In genomic region chr1:15684468-15685283, GRCh38 we compare ENCODE assay signal across 8 cellular contexts. TPM values are rescaled to one million over a fixed set of nuclear protein-coding genes. Genes with fewer than 3 reads are reported as not detected.
DNase-seq lines count a peak whose midpoint lies in the region; ATAC-seq and TF ChIP-seq lines count a peak whose summit lies in the region.

No MANE protein-coding gene starts in this region.

- no peaks in the 10 kb centered on the region for H4K20me1 ChIP-seq in KMS-11 (ENCODE audit: insufficient read depth)

- peak overlapping the region; percentile 63; the same call in 1 of the 2 replicates for H2AFZ ChIP-seq in KMS-11 (ENCODE audit: low read depth)

- 0 to 1% methylated on average over 19 to 72 of the region's 72 CpGs for WGBS in esophagus, 2 donors
- WGBS in aorta, 2 donors = 1% methylated on average over 39 to 72 of the region's 72 CpGs

- peak overlapping the region; percentile 80 to 93 (median 89) for H3K4me3 Mint-ChIP-seq in naive B cell

- H3K27me3 ChIP-seq in KMS-11 (ENCODE audit: insufficient read depth, low read depth) (no peaks in the 10 kb centered on the region), esophagus (ENCODE audit: control insufficient read depth in 1 of 2, insufficient read depth in 2 of 2, low read length in 2 of 2) (no peaks in the 10 kb centered on the region), aorta (ENCODE audit: control insufficient read depth in 1 of 2, insufficient read depth in 2 of 2, low read length in 1 of 2) (no peaks in the 10 kb centered on the region)

- H3K36me3 ChIP-seq in KMS-11 (ENCODE audit: insufficient read depth) (no peaks in the 10 kb centered on the region), esophagus (ENCODE audit: control insufficient read depth in 2 of 2, insufficient read depth in 2 of 2, low read length in 1 of 2) (no peaks in the 10 kb centered on the region), aorta (ENCODE audit: control insufficient read depth in 1 of 2, insufficient read depth in 2 of 2, low read length in 1 of 2) (no peaks in the 10 kb centered on the region)

- peak in 5 of 6 experiments; percentile 13 to 51 (median 27) for DNase-seq in stimulated activated naive CD4-positive, alpha-beta T cell (lab: John Stamatoyannopoulos, UW)
- no peak for DNase-seq in stimulated activated naive CD4-positive, alpha-beta T cell treated with Interleukin-2 at 50 U/mL for 16 hours (lab: John Stamatoyannopoulos, UW)
- DNase-seq in activated CD8-positive, alpha-beta memory T cell treated with anti-CD3 and anti-CD28 coated beads, Interleukin-2, amount 50 U/mL, for 4 hours = peak; percentile 36
- peak; percentile 49 for DNase-seq in naive B cell
- peak; percentile 71 to 82 for DNase-seq in aorta
- DNase-seq in SIG-M5 (lab: John Stamatoyannopoulos, UW) = no peak

- ATAC-seq in naive B cell (ENCODE audit: low read depth in 2 of 2) (peak; percentile 18 to 28), aorta (ENCODE audit: low FRiP score) (peak; percentile 35)

- H3K27ac Mint-ChIP-seq in naive B cell = peak overlapping the region; percentile 76 to 98 (median 95)

- no peaks in the 10 kb centered on the region for H3K9me3 ChIP-seq in esophagus (ENCODE audit: control insufficient read depth in 2 of 2, insufficient read depth in 1 of 2, low read depth in 1 of 2, low read length in 1 of 2)
- H3K9me3 ChIP-seq in aorta (ENCODE audit: control insufficient read depth, low read length) = no peaks in the 10 kb centered on the region

- TF ChIP-seq CTCF in KMS-11 (conservative IDR thresholded peaks at IDR 0.05; ENCODE audit: low read depth, low read length) = no peak

- H3K79me2 ChIP-seq in KMS-11 (ENCODE audit: insufficient read depth, low read depth) = peaks cover 51% of the 10 kb centered on the region

- intact Hi-C loops in aorta (cut with DNase I) = loop anchor here in 1 of 2 donors (10.0 kb wide), 1 partner anchor 70 kb away; the partner anchor contains the start of gene DDI2

- peak overlapping the region; percentile 64 for H3K4me3 ChIP-seq in KMS-11 (IDR thresholded peaks at IDR 0.05; ENCODE audit: insufficient read depth, low read depth, low read length)
- H3K4me3 ChIP-seq in esophagus (ENCODE audit: low read depth in 1 of 2, low read length in 2 of 2) = peak overlapping the region; percentile 78 to 79
- H3K4me3 ChIP-seq in aorta (ENCODE audit: low read length in 2 of 2) = peak overlapping the region; percentile 77 to 98

- no peaks in the 10 kb centered on the region for H3K36me3 Mint-ChIP-seq in naive B cell

- H3K27me3 Mint-ChIP-seq in naive B cell = no peaks in the 10 kb centered on the region

- H3K27ac ChIP-seq in KMS-11 (peak overlapping the region; percentile 43), esophagus (ENCODE audit: low read depth in 2 of 2, low read length in 1 of 2) (peak overlapping the region; percentile 88 to 96), aorta (ENCODE audit: low read depth in 1 of 2, low read length in 2 of 2) (peak overlapping the region; percentile 18 to 91)

- H3K9ac ChIP-seq in KMS-11 = peak overlapping the region; percentile 89

- H3K4me2 ChIP-seq in KMS-11 = peak overlapping the region; percentile 75

- peaks cover 13% of the 10 kb centered on the region for H3K4me1 ChIP-seq in KMS-11 (ENCODE audit: low read depth, poor library complexity, severe bottlenecking)
- peaks cover 0 to 9% of the 10 kb centered on the region in 2 donors for H3K4me1 ChIP-seq in esophagus (ENCODE audit: control insufficient read depth in 2 of 2, insufficient read depth in 2 of 2, low read length in 1 of 2)
- H3K4me1 ChIP-seq in aorta (ENCODE audit: control insufficient read depth in 1 of 2, insufficient read depth in 2 of 2, low read length in 2 of 2) = no peaks in the 10 kb centered on the region

- no peaks in the 10 kb centered on the region for H3K9me3 Mint-ChIP-seq in naive B cell

- peaks cover 42 to 69% (median 67%) of the 10 kb centered on the region in 3 donors for H3K4me1 Mint-ChIP-seq in naive B cell

RNA-seq across cellular contexts. Expression of gene PLEKHM2, which starts 0.6 kb away (rescaled TPM):
- polyA plus RNA-seq in esophagus (10 to 100 TPM; 34.5 to 40.7 TPM), naive B cell (ENCODE audit: low read depth in 6 of 6) (10 to 100 TPM in 3 of 6 donors, 1 to 10 TPM in 3; 1.9 to 13.7 (median 8.9) TPM), aorta (10 to 100 TPM; 23.9 to 67.6 TPM)
- 10 to 100 TPM; 81.4 to 81.7 TPM for total RNA-seq in aorta

RNA-seq across cellular contexts. Expression of gene SLC25A34, which starts 51.4 kb away (rescaled TPM):
- 1 to 10 TPM in 1 of 2 donors, under 1 TPM in 1; 0.46 to 2.7 TPM for polyA plus RNA-seq in esophagus
- polyA plus RNA-seq in naive B cell (ENCODE audit: low read depth in 6 of 6) = 1 to 10 TPM in 1 of 6 donors, under 1 TPM in 1, not detected in 4; 0.73 to 1.3 TPM
- total RNA-seq in aorta = 1 to 10 TPM; 2.5 to 4.3 TPM
- 1 to 10 TPM; 5.6 to 9.8 TPM for polyA plus RNA-seq in aorta

RNA-seq across cellular contexts. Expression of gene TMEM82, which starts 57.6 kb away (rescaled TPM):
- polyA plus RNA-seq in esophagus (not detected), naive B cell (ENCODE audit: low read depth in 6 of 6) (not detected), aorta (1 to 10 TPM in 1 of 2 donors, not detected in 1; 5.8 TPM)
- not detected for total RNA-seq in aorta

Comparison
In these comparisons a context has a peak if more than half of its experiments do, and no peak if none do; other contexts are left out.
1. DNase-seq: peak in stimulated activated naive CD4-positive, alpha-beta T cell (5 of 6), activated CD8-positive, alpha-beta memory T cell treated with anti-CD3 and anti-CD28 coated beads, Interleukin-2, amount 50 U/mL, for 4 hours (single experiment), naive B cell (single experiment) and aorta (2 of 2); none in stimulated activated naive CD4-positive, alpha-beta T cell treated with Interleukin-2 at 50 U/mL for 16 hours (single experiment) and SIG-M5 (single experiment).
2. Peak in every context shown above with its lines, with median percentiles within 50 percentile points of each other: H3K27ac ChIP-seq and H3K4me3 ChIP-seq.